13 cellular contexts compared by ENCODE assay signal in the genomic region with DNA sequence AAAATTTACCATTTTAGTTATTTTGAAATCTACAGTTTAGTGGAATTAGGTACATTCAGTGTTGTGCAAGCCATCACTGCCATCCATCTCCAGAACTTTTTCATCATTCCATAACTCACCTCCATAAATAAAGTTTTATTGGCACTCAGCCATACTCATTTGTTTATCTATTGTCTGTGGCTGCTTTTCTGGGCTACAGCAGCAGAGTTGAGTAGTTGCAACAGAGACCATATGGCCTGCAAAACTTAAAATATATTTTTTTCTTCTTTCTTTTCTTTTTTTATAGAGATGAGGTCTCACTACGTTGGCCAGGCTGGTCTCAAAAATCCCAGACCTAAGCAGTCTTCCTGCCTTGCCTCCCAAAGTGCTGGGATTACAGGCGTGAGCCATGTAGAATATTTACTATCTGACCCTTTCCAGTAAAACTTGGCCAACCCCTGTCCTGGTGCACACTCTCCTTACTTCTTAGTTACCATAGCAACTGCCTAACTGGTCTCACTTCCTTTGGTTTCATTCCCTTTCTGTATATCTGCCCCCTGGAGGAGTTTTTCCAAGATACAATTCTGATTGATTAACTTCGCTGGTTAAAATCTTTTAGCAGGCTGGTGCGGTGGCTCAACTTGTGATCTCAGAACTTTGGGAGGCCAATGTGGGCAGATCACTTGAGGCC.
DNase-seq lines count a peak whose midpoint lies in the region; ATAC-seq, FAIRE-seq and TF ChIP-seq lines count a peak whose summit lies in the region.
"Had no signal": no experiment of that assay in that cellular context is flagged by ENCODE, and none has a peak within 500 bp of the region (broad histone marks: within the 10 kb centered on the region; RNA-seq: fewer than 3 reads in every experiment).

No MANE protein-coding gene starts in this region.

- no peak for FAIRE-seq in RCC 7860 (lab: Jason Lieb, UNC)

- H3K9me3 ChIP-seq in sigmoid colon (no peaks in the 10 kb centered on the region), PC-9 (ENCODE audit: insufficient read depth, low read depth) (no peaks in the 10 kb centered on the region)

- H3K4me3 ChIP-seq in sigmoid colon (no peak overlapping the region), PC-9 (no peak overlapping the region)
- H3K4me3 ChIP-seq: lung had no signal

- 87 to 88% methylated on average over 4 of the region's 4 CpGs for WGBS in sigmoid colon, 2 donors

- DNase-seq in GM03348 (ENCODE audit: low spot score) (peak; percentile 51), RCC 7860 (ENCODE audit: low spot score) (peak; percentile 53), fibroblast of peridontal ligament (ENCODE audit: extremely low read depth) (peak; percentile 55), sigmoid colon (peak; percentile 48), 8988T (no peak), PC-9 (no peak)
- DNase-seq: activated CD8-positive, alpha-beta memory T cell treated with anti-CD3 and anti-CD28 coated beads for 24 hours; cortex of kidney; GOT3; stimulated activated CD4-positive, alpha-beta T cell treated with anti-CD3 and anti-CD28 coated beads, Interleukin-1b, Interleukin-23, amount 100 ng/mL, for 48 hours had no signal

- no peak overlapping the region for H3K4me2 ChIP-seq in PC-9

- H2AFZ ChIP-seq in PC-9, result no peak overlapping the region

- H3K9me2 ChIP-seq in PC-9 (ENCODE audit: insufficient read depth), result no peaks in the 10 kb centered on the region

- peaks cover 0 to 95% (median 82%) of the 10 kb centered on the region in 4 donors for H3K4me1 ChIP-seq in sigmoid colon
- peaks cover 10% of the 10 kb centered on the region for H3K4me1 ChIP-seq in PC-9 (replicated peaks; ENCODE audit: insufficient read depth)

- H3F3A ChIP-seq in PC-9 (ENCODE audit: insufficient read depth, low read depth), result no peaks in the 10 kb centered on the region

- BruUV-seq in PC-9 (replicated peaks; lab: Mats Ljungman, UMichigan), result no TSS peak

- TF ChIP-seq EP300 in sigmoid colon (IDR thresholded peaks at IDR 0.05), result no peak

- POLR2A ChIA-PET in PC-9 (lab: Charles Lee; ENCODE audit: unreplicated experiment), result no interaction called here

- TF ChIP-seq POLR2A in sigmoid colon (IDR thresholded peaks at IDR 0.05), result no peak

- no peaks in the 10 kb centered on the region for H4K20me1 ChIP-seq in PC-9 (ENCODE audit: insufficient read depth)

- no peaks in the 10 kb centered on the region for H3K36me3 ChIP-seq in sigmoid colon
- H3K36me3 ChIP-seq in PC-9 (ENCODE audit: low read depth), result no peaks in the 10 kb centered on the region

- ATAC-seq in HG02759 (IDR thresholded peaks at IDR 0.05; ENCODE audit: unreplicated experiment) (no peak), HG02610 (IDR thresholded peaks at IDR 0.05; ENCODE audit: unreplicated experiment) (no peak)

- H3K27me3 ChIP-seq in sigmoid colon (no peaks in the 10 kb centered on the region), PC-9 (ENCODE audit: insufficient read depth, low read depth) (no peaks in the 10 kb centered on the region)

- H3K27ac ChIP-seq in sigmoid colon (peak overlapping the region; percentile 85 to 93 (median 87)), PC-9 (no peak overlapping the region)

- no peaks in the 10 kb centered on the region for H3K79me2 ChIP-seq in PC-9 (ENCODE audit: low read depth)

- TF ChIP-seq CTCF in sigmoid colon (IDR thresholded peaks at IDR 0.05) (no peak), PC-9 (conservative IDR thresholded peaks at IDR 0.05) (no peak)

- CTCF ChIA-PET in PC-9 (lab: Charles Lee), result no interaction called here

- intact Hi-C loops in sigmoid colon (cut with DNase I) (loop anchor here (5.0 kb wide), 1 partner anchor 68 kb away; no protein-coding TSS in a partner anchor), PC-9 (cut with micrococcal nuclease; ENCODE audit: unreplicated experiment) (no loop called here)

Comparison
In these comparisons a context has a peak if more than half of its experiments do, and no peak if none do; other contexts are left out.
1. DNase-seq: peak in GM03348 (single experiment), RCC 7860 (single experiment), fibroblast of peridontal ligament (single experiment) and sigmoid colon (single experiment); none in 8988T (single experiment) and PC-9 (0 of 2).